In genomic region chr7:57348646-57349269, GRCh38 we compare ENCODE assay signal across 21 cellular contexts.
"Had no signal": no experiment of that assay in that cellular context is flagged by ENCODE, and none has a peak within 500 bp of the region (broad histone marks: within the 10 kb centered on the region; RNA-seq: fewer than 3 reads in every experiment).

No MANE protein-coding gene starts in this region.

- H3K4me1 ChIP-seq: parathyroid adenoma, prostate gland, suprapubic skin, thyroid gland had no signal

- H3K4me3 ChIP-seq: esophagus muscularis mucosa, lung, prostate gland, smooth muscle cell, suprapubic skin, thyroid gland had no signal

- H3K4me1 Mint-ChIP-seq: nephron had no signal

- H3K36me3 Mint-ChIP-seq: stimulated activated effector memory CD8-positive, alpha-beta T cell treated with anti-CD3 and anti-CD28 coated beads, Interleukin-12 subunit alpha, Interleukin-12 subunit beta, amount 100 ng/mL, for 72 hours had no signal

- ATAC-seq: effector memory CD8-positive, alpha-beta T cell; stimulated activated effector memory CD8-positive, alpha-beta T cell treated with anti-CD3 and anti-CD28 coated beads, Interleukin-12 subunit alpha, Interleukin-12 subunit beta, amount 100 ng/mL, for 72 hours; stimulated activated naive CD8-positive, alpha-beta T cell treated with anti-CD3 and anti-CD28 coated beads, Interleukin-15, Interleukin-2, amounts not matched to agents 100 U/mL and 50 U/mL, for 24 hours had no signal

- H3K4me3 Mint-ChIP-seq: dendritic cell treated with granulocyte-macrophage colony-stimulating factor and Interleukin-4, amounts not matched to agents 40 ng/mL and 50 ng/mL, for 4 days; effector memory CD8-positive, alpha-beta T cell; nephron; stimulated activated effector memory CD8-positive, alpha-beta T cell treated with anti-CD3 and anti-CD28 coated beads, Interleukin-12 subunit alpha, Interleukin-12 subunit beta, amount 100 ng/mL, for 72 hours; type B pancreatic cell had no signal

- H3K27ac ChIP-seq: epithelial cell of prostate, esophagus muscularis mucosa, parathyroid adenoma, prostate gland, suprapubic skin, thyroid gland had no signal

- H3K27ac Mint-ChIP-seq: dendritic cell treated with granulocyte-macrophage colony-stimulating factor and Interleukin-4, amounts not matched to agents 40 ng/mL and 50 ng/mL, for 4 days; effector memory CD8-positive, alpha-beta T cell; nephron; stimulated activated effector memory CD8-positive, alpha-beta T cell treated with anti-CD3 and anti-CD28 coated beads, Interleukin-12 subunit alpha, Interleukin-12 subunit beta, amount 100 ng/mL, for 72 hours; type B pancreatic cell had no signal

- H3K36me3 ChIP-seq: esophagus muscularis mucosa, prostate gland, suprapubic skin, thyroid gland had no signal

- H3K27me3 ChIP-seq: esophagus muscularis mucosa, suprapubic skin, thyroid gland had no signal

- DNase-seq: cerebellar nuclear complex; effector memory CD8-positive, alpha-beta T cell; hippocampal formation; mesenchymal stem cell; midbrain; retina; stimulated activated CD4-positive, alpha-beta T cell treated with anti-CD3 and anti-CD28 coated beads, Interleukin-4, amount 100 ng/mL, for 1 hour; stimulated activated CD8-positive, alpha-beta memory T cell treated with anti-CD3 and anti-CD28 coated beads, Interleukin-4, amount 100 ng/mL, for 48 hours; stimulated activated naive CD8-positive, alpha-beta T cell treated with anti-CD3 and anti-CD28 coated beads, Interleukin-15, Interleukin-2, amounts not matched to agents 100 U/mL and 50 U/mL, for 24 hours; thyroid gland had no signal

- H3K27me3 Mint-ChIP-seq: dendritic cell treated with granulocyte-macrophage colony-stimulating factor and Interleukin-4, amounts not matched to agents 40 ng/mL and 50 ng/mL, for 4 days; effector memory CD8-positive, alpha-beta T cell; type B pancreatic cell had no signal

- H3K9me3 ChIP-seq: esophagus muscularis mucosa, prostate gland, thyroid gland had no signal
